2 cellular contexts compared by ENCODE assay signal in genomic region chr11:102683277-102683676, GRCh38.
TF ChIP-seq lines count a peak whose summit lies in the region.

No MANE protein-coding gene starts in this region.

TF ChIP-seq in HepG2, 621 proteins besides CTCF, POLR2A, EP300 and RAD21:
- TF ChIP-seq BHLHE40 (IDR thresholded peaks at IDR 0.05; ENCODE audit: low read length) (no peak), IRX3 (CRISPR knock-in tag; IDR thresholded peaks at IDR 0.05; ENCODE audit: borderline replicate concordance, low read depth) (no peak)

TF ChIP-seq in HEK293T, 16 proteins besides CTCF, POLR2A, EP300 and RAD21:
- TF ChIP-seq CTBP1 (IDR thresholded peaks at IDR 0.05; ENCODE audit: borderline replicate concordance) (no peak), BHLHE40 (IDR thresholded peaks at IDR 0.05; ENCODE audit: borderline replicate concordance) (no peak), PKNOX1 (IDR thresholded peaks at IDR 0.05) (no peak), NFRKB (IDR thresholded peaks at IDR 0.05) (no peak), SP1 (IDR thresholded peaks at IDR 0.05) (no peak), L3MBTL2 (conservative IDR thresholded peaks at IDR 0.05) (no peak), ARNT (IDR thresholded peaks at IDR 0.05) (no peak), SUZ12 (IDR thresholded peaks at IDR 0.05) (no peak), HDGF (IDR thresholded peaks at IDR 0.05; ENCODE audit: borderline replicate concordance) (no peak), ZNF384 (IDR thresholded peaks at IDR 0.05) (no peak), FOXM1 (IDR thresholded peaks at IDR 0.05; ENCODE audit: borderline replicate concordance) (no peak)
TF ChIP-seq in HEK293T: peak in this region for 0.
